In the genomic region with DNA sequence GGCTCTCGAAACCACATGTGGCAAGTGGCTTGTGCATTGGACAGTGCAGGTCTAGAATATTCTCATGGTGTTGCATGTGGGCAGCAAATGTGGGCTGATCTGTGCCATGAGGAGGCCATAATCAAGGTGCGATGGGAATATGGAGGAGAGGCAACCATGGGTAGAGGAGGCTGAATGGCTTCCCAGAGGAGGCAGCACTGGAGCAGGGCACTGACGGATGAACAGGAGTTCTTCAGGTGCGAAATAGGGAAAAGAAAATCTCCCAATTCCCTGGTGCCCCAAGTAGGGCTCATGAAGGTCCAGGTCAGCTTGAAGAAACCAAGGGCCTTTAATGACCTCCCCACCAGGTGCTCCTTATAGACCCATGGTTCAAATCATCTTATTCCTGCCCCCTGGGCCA, we compare ENCODE assay signal across 3 cellular contexts.
TF ChIP-seq lines count a peak whose summit lies in the region.

No MANE protein-coding gene starts in this region.

TF ChIP-seq in SK-N-SH treated with all-trans-retinoic acid at 6 μM for 48 hours, 23 proteins besides CTCF, POLR2A, EP300 and RAD21 (continued from another document):
- TF ChIP-seq, protein P1, sequence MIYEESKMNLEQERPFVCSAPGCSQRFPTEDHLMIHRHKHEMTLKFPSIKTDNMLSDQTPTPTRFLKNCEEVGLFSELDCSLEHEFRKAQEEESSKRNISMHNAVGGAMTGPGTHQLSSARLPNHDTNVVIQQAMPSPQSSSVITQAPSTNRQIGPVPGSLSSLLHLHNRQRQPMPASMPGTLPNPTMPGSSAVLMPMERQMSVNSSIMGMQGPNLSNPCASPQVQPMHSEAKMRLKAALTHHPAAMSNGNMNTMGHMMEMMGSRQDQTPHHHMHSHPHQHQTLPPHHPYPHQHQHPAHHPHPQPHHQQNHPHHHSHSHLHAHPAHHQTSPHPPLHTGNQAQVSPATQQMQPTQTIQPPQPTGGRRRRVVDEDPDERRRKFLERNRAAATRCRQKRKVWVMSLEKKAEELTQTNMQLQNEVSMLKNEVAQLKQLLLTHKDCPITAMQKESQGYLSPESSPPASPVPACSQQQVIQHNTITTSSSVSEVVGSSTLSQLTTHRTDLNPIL (CRISPR knock-in tag; IDR thresholded peaks at IDR 0.05; ENCODE audit: low read depth), result no peak
- TF ChIP-seq, protein P2, sequence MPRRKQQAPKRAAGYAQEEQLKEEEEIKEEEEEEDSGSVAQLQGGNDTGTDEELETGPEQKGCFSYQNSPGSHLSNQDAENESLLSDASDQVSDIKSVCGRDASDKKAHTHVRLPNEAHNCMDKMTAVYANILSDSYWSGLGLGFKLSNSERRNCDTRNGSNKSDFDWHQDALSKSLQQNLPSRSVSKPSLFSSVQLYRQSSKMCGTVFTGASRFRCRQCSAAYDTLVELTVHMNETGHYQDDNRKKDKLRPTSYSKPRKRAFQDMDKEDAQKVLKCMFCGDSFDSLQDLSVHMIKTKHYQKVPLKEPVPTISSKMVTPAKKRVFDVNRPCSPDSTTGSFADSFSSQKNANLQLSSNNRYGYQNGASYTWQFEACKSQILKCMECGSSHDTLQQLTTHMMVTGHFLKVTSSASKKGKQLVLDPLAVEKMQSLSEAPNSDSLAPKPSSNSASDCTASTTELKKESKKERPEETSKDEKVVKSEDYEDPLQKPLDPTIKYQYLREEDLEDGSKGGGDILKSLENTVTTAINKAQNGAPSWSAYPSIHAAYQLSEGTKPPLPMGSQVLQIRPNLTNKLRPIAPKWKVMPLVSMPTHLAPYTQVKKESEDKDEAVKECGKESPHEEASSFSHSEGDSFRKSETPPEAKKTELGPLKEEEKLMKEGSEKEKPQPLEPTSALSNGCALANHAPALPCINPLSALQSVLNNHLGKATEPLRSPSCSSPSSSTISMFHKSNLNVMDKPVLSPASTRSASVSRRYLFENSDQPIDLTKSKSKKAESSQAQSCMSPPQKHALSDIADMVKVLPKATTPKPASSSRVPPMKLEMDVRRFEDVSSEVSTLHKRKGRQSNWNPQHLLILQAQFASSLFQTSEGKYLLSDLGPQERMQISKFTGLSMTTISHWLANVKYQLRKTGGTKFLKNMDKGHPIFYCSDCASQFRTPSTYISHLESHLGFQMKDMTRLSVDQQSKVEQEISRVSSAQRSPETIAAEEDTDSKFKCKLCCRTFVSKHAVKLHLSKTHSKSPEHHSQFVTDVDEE (CRISPR knock-in tag; IDR thresholded peaks at IDR 0.05), result no peak

TF ChIP-seq in SK-N-SH, 30 proteins besides CTCF, POLR2A, EP300 and RAD21:
- TF ChIP-seq, protein P3, sequence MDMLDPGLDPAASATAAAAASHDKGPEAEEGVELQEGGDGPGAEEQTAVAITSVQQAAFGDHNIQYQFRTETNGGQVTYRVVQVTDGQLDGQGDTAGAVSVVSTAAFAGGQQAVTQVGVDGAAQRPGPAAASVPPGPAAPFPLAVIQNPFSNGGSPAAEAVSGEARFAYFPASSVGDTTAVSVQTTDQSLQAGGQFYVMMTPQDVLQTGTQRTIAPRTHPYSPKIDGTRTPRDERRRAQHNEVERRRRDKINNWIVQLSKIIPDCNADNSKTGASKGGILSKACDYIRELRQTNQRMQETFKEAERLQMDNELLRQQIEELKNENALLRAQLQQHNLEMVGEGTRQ (IDR thresholded peaks at IDR 0.05; ENCODE audit: borderline replicate concordance, low read depth, low read length), result no peak
- TF ChIP-seq MXI1 (IDR thresholded peaks at IDR 0.05; ENCODE audit: low read depth, low read length) (no peak), GABPA (IDR thresholded peaks at IDR 0.05; ENCODE audit: low read depth) (no peak), RCOR1 (IDR thresholded peaks at IDR 0.05; ENCODE audit: low read length) (no peak), GATA2 (CRISPR knock-in tag; IDR thresholded peaks at IDR 0.05) (no peak), SMC3 (IDR thresholded peaks at IDR 0.05; ENCODE audit: low read depth, low read length) (no peak), JUND (IDR thresholded peaks at IDR 0.05) (no peak), CHD2 (IDR thresholded peaks at IDR 0.05; ENCODE audit: low read length, partially characterized antibody) (no peak), TCF12 (IDR thresholded peaks at IDR 0.05) (no peak)
- TF ChIP-seq, protein P4, sequence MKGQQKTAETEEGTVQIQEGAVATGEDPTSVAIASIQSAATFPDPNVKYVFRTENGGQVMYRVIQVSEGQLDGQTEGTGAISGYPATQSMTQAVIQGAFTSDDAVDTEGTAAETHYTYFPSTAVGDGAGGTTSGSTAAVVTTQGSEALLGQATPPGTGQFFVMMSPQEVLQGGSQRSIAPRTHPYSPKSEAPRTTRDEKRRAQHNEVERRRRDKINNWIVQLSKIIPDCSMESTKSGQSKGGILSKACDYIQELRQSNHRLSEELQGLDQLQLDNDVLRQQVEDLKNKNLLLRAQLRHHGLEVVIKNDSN (IDR thresholded peaks at IDR 0.05; ENCODE audit: borderline replicate concordance, low read depth), result no peak

TF ChIP-seq in IMR-90, 13 proteins besides CTCF, POLR2A, EP300 and RAD21 (continued from another document):
- TF ChIP-seq, protein P3 (IDR thresholded peaks at IDR 0.05; ENCODE audit: low read depth, low read length), result no peak
- TF ChIP-seq MXI1 (IDR thresholded peaks at IDR 0.05; ENCODE audit: borderline replicate concordance, low read depth, low read length) (no peak), FOS (IDR thresholded peaks at IDR 0.05; ENCODE audit: low read depth, low read length) (no peak), NFE2L2 (IDR thresholded peaks at IDR 0.05; ENCODE audit: low read depth, low read length) (no peak), BHLHE40 (IDR thresholded peaks at IDR 0.05; ENCODE audit: low read depth, low read length) (no peak)
